In the genomic region with DNA sequence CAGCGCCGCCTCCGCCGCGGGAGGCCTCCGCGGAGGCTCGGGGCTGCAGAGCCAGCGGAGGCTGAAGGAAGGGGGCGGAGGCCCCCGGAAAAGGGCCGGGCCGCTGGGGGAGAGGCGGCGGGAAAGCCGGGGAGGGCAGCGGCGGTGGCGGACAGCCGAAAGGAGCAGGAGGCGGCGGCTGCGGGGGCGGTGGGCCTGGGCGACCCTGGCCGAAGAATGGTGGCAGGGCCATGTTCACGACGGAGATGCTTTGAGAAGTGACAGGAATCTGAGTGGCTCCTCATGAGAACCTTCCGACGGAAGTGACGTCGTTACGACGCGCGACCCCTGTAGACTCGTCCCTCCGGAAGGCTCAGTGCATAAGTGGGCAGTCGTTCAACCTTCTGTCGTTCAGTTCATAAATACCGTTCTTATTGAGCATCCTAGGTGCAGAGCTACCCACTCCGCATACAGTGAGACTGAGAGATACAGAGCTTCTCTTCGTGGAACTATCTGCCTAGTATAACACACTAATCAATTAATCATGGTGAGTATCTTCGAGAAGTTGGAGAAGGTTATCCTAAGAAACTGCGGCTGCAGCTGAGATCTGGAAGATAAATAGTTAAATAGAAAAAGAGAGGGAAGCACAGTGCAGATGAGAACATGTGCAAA, we compare ENCODE assay signal across 1 cellular context.
A peak's percentile ranks its signal among the peaks of the same experiment; 100 is the strongest.
TF ChIP-seq lines count a peak whose summit lies in the region.

TSS of gene PDCD7 (minus strand) at position 259 of the 651 bp plus-strand sequence. CDS start at position 232, 27 bp downstream.

TF ChIP-seq in K562, 482 proteins besides CTCF, POLR2A, EP300 and RAD21 (continued from another document and continues in another):
- TF ChIP-seq ARID3B (CRISPR knock-in tag; IDR thresholded peaks at IDR 0.05; ENCODE audit: borderline replicate concordance) (no peak), MGA (IDR thresholded peaks at IDR 0.05) (no peak; the same call in 1 of the 2 replicates), HIVEP1 (CRISPR knock-in tag; IDR thresholded peaks at IDR 0.05) (no peak), ZBTB1 (CRISPR knock-in tag; IDR thresholded peaks at IDR 0.05; ENCODE audit: borderline replicate concordance, low read depth) (no peak), CHD2 (IDR thresholded peaks at IDR 0.05; ENCODE audit: low read depth, low read length) (no peak), ELK1 (CRISPR knock-in tag; IDR thresholded peaks at IDR 0.05) (no peak), CBX2 (IDR thresholded peaks at IDR 0.05; ENCODE audit: insufficient read depth, low read length, poor library complexity, severe bottlenecking) (no peak), NCOA4 (IDR thresholded peaks at IDR 0.05; ENCODE audit: partially characterized antibody) (no peak), PHF21A (IDR thresholded peaks at IDR 0.05; ENCODE audit: borderline replicate concordance, low read depth) (no peak), GATAD2A (IDR thresholded peaks at IDR 0.05) (no peak), MTA3 (IDR thresholded peaks at IDR 0.05; ENCODE audit: borderline replicate concordance) (peak; percentile 56; the same call in 1 of the 2 replicates), MNT (conservative IDR thresholded peaks at IDR 0.05) (peak; percentile 62 to 85), RFX5 (IDR thresholded peaks at IDR 0.05; ENCODE audit: low read depth, low read length) (0 out of 2 replicates have a peak, but pooled peaks have one; percentile 10), FOXJ3 (CRISPR knock-in tag; IDR thresholded peaks at IDR 0.05) (no peak), ZNF511 (CRISPR knock-in tag; IDR thresholded peaks at IDR 0.05) (no peak), TGIF2 (CRISPR knock-in tag; IDR thresholded peaks at IDR 0.05) (no peak), MEIS2 (IDR thresholded peaks at IDR 0.05; ENCODE audit: partially characterized antibody) (peak; percentile 58), DMBX1 (CRISPR knock-in tag; IDR thresholded peaks at IDR 0.05; ENCODE audit: borderline replicate concordance) (no peak), TBL1XR1 (IDR thresholded peaks at IDR 0.05; ENCODE audit: low read length in 2 of 2) (peak in 1 of 2 experiments; percentile 87; a peak in 2 of 4 replicates), ZNF354B (CRISPR knock-in tag; IDR thresholded peaks at IDR 0.05) (no peak), NBN (IDR thresholded peaks at IDR 0.05; ENCODE audit: low read depth) (peak; percentile 71), EZH2 (IDR thresholded peaks at IDR 0.05; ENCODE audit: borderline replicate concordance, low read depth, low read length) (no peak), SRSF7 (optimal IDR thresholded peaks at IDR 0.05; ENCODE audit: low read depth, low read length) (no peak), BRCA1 (IDR thresholded peaks at IDR 0.05) (no peak), BRCA1 (CRISPR knock-in tag; IDR thresholded peaks at IDR 0.05) (no peak), NKRF (IDR thresholded peaks at IDR 0.05; ENCODE audit: borderline replicate concordance) (peak; percentile 80), XRCC4 (IDR thresholded peaks at IDR 0.05; ENCODE audit: extremely low read depth, insufficient read depth, insufficient read length) (no peak), E2F3 (CRISPR knock-in tag; IDR thresholded peaks at IDR 0.05) (no peak), ZNF217 (CRISPR knock-in tag; IDR thresholded peaks at IDR 0.05) (no peak), ETV5 (CRISPR knock-in tag; IDR thresholded peaks at IDR 0.05; ENCODE audit: low read depth) (peak; percentile 93), ZNF431 (CRISPR knock-in tag; IDR thresholded peaks at IDR 0.05) (no peak), ZBTB7A (IDR thresholded peaks at IDR 0.05; ENCODE audit: borderline replicate concordance, control insufficient read depth, low read depth, low read length) (peak; percentile 89)
- TF ChIP-seq, protein P1, sequence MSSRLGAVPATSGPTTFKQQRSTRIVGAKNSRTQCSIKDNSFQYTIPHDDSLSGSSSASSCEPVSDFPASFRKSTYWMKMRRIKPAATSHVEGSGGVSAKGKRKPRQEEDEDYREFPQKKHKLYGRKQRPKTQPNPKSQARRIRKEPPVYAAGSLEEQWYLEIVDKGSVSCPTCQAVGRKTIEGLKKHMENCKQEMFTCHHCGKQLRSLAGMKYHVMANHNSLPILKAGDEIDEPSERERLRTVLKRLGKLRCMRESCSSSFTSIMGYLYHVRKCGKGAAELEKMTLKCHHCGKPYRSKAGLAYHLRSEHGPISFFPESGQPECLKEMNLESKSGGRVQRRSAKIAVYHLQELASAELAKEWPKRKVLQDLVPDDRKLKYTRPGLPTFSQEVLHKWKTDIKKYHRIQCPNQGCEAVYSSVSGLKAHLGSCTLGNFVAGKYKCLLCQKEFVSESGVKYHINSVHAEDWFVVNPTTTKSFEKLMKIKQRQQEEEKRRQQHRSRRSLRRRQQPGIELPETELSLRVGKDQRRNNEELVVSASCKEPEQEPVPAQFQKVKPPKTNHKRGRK (tag; IDR thresholded peaks at IDR 0.05), result no peak
- TF ChIP-seq, protein P2, sequence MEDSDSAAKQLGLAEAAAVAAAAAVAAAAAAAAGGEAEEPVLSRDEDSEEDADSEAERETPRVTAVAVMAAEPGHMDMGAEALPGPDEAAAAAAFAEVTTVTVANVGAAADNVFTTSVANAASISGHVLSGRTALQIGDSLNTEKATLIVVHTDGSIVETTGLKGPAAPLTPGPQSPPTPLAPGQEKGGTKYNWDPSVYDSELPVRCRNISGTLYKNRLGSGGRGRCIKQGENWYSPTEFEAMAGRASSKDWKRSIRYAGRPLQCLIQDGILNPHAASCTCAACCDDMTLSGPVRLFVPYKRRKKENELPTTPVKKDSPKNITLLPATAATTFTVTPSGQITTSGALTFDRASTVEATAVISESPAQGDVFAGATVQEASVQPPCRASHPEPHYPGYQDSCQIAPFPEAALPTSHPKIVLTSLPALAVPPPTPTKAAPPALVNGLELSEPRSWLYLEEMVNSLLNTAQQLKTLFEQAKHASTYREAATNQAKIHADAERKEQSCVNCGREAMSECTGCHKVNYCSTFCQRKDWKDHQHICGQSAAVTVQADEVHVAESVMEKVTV (CRISPR knock-in tag; IDR thresholded peaks at IDR 0.05), result no peak
